ENCODE assay signal across 1 cellular context in genomic region chr3:31399270-31399669, GRCh38.
TF ChIP-seq lines count a peak whose summit lies in the region.

No MANE protein-coding gene starts in this region.

TF ChIP-seq in GM23338, 12 proteins besides CTCF, POLR2A, EP300 and RAD21 (continued from another document):
- TF ChIP-seq EZH2phosphoT487 (IDR thresholded peaks at IDR 0.05; ENCODE audit: unreplicated experiment), result no peak
- no peak for TF ChIP-seq ZNF462 (CRISPR knock-in tag; IDR thresholded peaks at IDR 0.05)
- no peak for TF ChIP-seq NANOG (IDR thresholded peaks at IDR 0.05; ENCODE audit: borderline replicate concordance)
- TF ChIP-seq ETS1 (IDR thresholded peaks at IDR 0.05), result no peak
- no peak for TF ChIP-seq ZNF331 (CRISPR knock-in tag; IDR thresholded peaks at IDR 0.05; ENCODE audit: low read depth)
- TF ChIP-seq ZNF114 (CRISPR knock-in tag; IDR thresholded peaks at IDR 0.05), result no peak
- no peak for TF ChIP-seq JUNB (IDR thresholded peaks at IDR 0.05; ENCODE audit: unreplicated experiment)
